ENCODE assay signal across 9 cellular contexts in genomic region chr5:34854459-34855174, GRCh38. TPM values are rescaled to one million over a fixed set of nuclear protein-coding genes. Genes with fewer than 3 reads are reported as not detected.
DNase-seq lines count a peak whose midpoint lies in the region; ATAC-seq and TF ChIP-seq lines count a peak whose summit lies in the region.
"Had no signal": no experiment of that assay in that cellular context is flagged by ENCODE, and none has a peak within 500 bp of the region (broad histone marks: within the 10 kb centered on the region; RNA-seq: fewer than 3 reads in every experiment).

No MANE protein-coding gene starts in this region.

- H4K12ac ChIP-seq in trophoblast cell (ENCODE audit: low read depth, low read length) = no peak overlapping the region

- no peaks in the 10 kb centered on the region for H4K20me1 ChIP-seq in Karpas-422 (ENCODE audit: insufficient read depth, low read depth, low read length)

- H3K79me2 ChIP-seq in trophoblast cell (ENCODE audit: control insufficient read depth, insufficient read depth, low read length, poor library complexity) (no peaks in the 10 kb centered on the region), Karpas-422 (ENCODE audit: low read length) (no peaks in the 10 kb centered on the region)

- no peaks in the 10 kb centered on the region for H3K4me1 Mint-ChIP-seq in activated naive CD4-positive, alpha-beta T cell treated with anti-CD3 and anti-CD28 coated beads, Interleukin-2, amount 10 ng/mL, durations not matched to agents 7 days and 5 days

- H3K4me3 Mint-ChIP-seq in activated naive CD4-positive, alpha-beta T cell treated with anti-CD3 and anti-CD28 coated beads, Interleukin-2, amount 10 ng/mL, durations not matched to agents 7 days and 5 days = no peak overlapping the region

- H3K4me3 ChIP-seq in trophoblast cell (ENCODE audit: low read depth, low read length) = no peak overlapping the region
- H3K4me3 ChIP-seq in right atrium auricular region = no peak overlapping the region
- H3K4me3 ChIP-seq in Karpas-422 (ENCODE audit: low read length) = no peak overlapping the region

- H3K27me3 Mint-ChIP-seq in activated naive CD4-positive, alpha-beta T cell treated with anti-CD3 and anti-CD28 coated beads, Interleukin-2, amount 10 ng/mL, durations not matched to agents 7 days and 5 days = peaks cover 7% of the 10 kb centered on the region

- H3K4me1 ChIP-seq in trophoblast cell (ENCODE audit: control insufficient read depth in 1 of 2, insufficient read depth in 2 of 2, low read length in 2 of 2) (no peaks in the 10 kb centered on the region), right atrium auricular region (no peaks in the 10 kb centered on the region), Karpas-422 (ENCODE audit: low read length) (no peaks in the 10 kb centered on the region)

- DNase-seq in NCI-H1417 (lab: John Stamatoyannopoulos, UW) (peak; percentile 72 to 94 (median 80)), glomerular visceral epithelial cell (ENCODE audit: extremely low spot score) (peak; percentile 58), trophoblast cell (no peak), right atrium auricular region (ENCODE audit: low spot score) (no peak), Karpas-422 (no peak)
- DNase-seq in activated naive CD4-positive, alpha-beta T cell treated with anti-CD3 and anti-CD28 coated beads, Interleukin-2, amount 10 ng/mL, durations not matched to agents 7 days and 5 days = no peak

- no peak overlapping the region for H3K18ac ChIP-seq in trophoblast cell (ENCODE audit: low read length)

- no peak overlapping the region for H2BK5ac ChIP-seq in trophoblast cell (ENCODE audit: low read depth, low read length, poor library complexity)

- no peaks in the 10 kb centered on the region for H3K79me1 ChIP-seq in trophoblast cell (ENCODE audit: low read length)

- H4K8ac ChIP-seq in trophoblast cell (ENCODE audit: low read depth, low read length) = no peak overlapping the region

- H3K27me3 ChIP-seq in trophoblast cell (ENCODE audit: insufficient read depth, low read length) = no peaks in the 10 kb centered on the region
- H3K27me3 ChIP-seq in right atrium auricular region = no peaks in the 10 kb centered on the region
- no peaks in the 10 kb centered on the region for H3K27me3 ChIP-seq in Karpas-422 (ENCODE audit: low read length)

- H3K36me3 ChIP-seq in trophoblast cell (ENCODE audit: control insufficient read depth in 1 of 2, insufficient read depth in 2 of 2, low read length in 2 of 2) (no peaks in the 10 kb centered on the region), right atrium auricular region (no peaks in the 10 kb centered on the region), Karpas-422 (ENCODE audit: insufficient read depth, low read length) (no peaks in the 10 kb centered on the region)

- no peak overlapping the region for H2BK12ac ChIP-seq in trophoblast cell (ENCODE audit: low read length)

- no peak overlapping the region for H2AK5ac ChIP-seq in trophoblast cell (ENCODE audit: low read length)

- H3K9me2 ChIP-seq in Karpas-422 (replicated peaks; ENCODE audit: insufficient read depth, low read length) = no peaks in the 10 kb centered on the region

- ATAC-seq in GM18517 (IDR thresholded peaks at IDR 0.05; ENCODE audit: unreplicated experiment) (peak; percentile 97), HG02642 (IDR thresholded peaks at IDR 0.05; ENCODE audit: poor library complexity, unreplicated experiment) (peak; percentile 97)

- H2BK120ac ChIP-seq in trophoblast cell (ENCODE audit: insufficient read depth, low read length, poor library complexity) = no peak overlapping the region

- CTCF ChIA-PET in activated naive CD4-positive, alpha-beta T cell treated with anti-CD3 and anti-CD28 coated beads, Interleukin-2, amount 10 ng/mL, durations not matched to agents 7 days and 5 days (lab: Charles Lee) = no interaction called here

- H3K36me3 Mint-ChIP-seq in activated naive CD4-positive, alpha-beta T cell treated with anti-CD3 and anti-CD28 coated beads, Interleukin-2, amount 10 ng/mL, durations not matched to agents 7 days and 5 days = no peaks in the 10 kb centered on the region

- no peaks in the 10 kb centered on the region for H3K9me3 Mint-ChIP-seq in activated naive CD4-positive, alpha-beta T cell treated with anti-CD3 and anti-CD28 coated beads, Interleukin-2, amount 10 ng/mL, durations not matched to agents 7 days and 5 days

- TF ChIP-seq CTCF in right atrium auricular region (IDR thresholded peaks at IDR 0.05) = no peak

- H3K4me2 ChIP-seq in trophoblast cell (ENCODE audit: low read length) (no peak overlapping the region), Karpas-422 (ENCODE audit: low read depth, low read length, poor library complexity, severe bottlenecking) (no peak overlapping the region)

- H2AFZ ChIP-seq in trophoblast cell (ENCODE audit: insufficient read depth, low read length, poor library complexity) (no peak overlapping the region), Karpas-422 (ENCODE audit: low read length) (no peak overlapping the region)

- no peak overlapping the region for H3K27ac Mint-ChIP-seq in activated naive CD4-positive, alpha-beta T cell treated with anti-CD3 and anti-CD28 coated beads, Interleukin-2, amount 10 ng/mL, durations not matched to agents 7 days and 5 days

- no peak overlapping the region for H4K91ac ChIP-seq in trophoblast cell (ENCODE audit: low read depth, low read length)

- H3K27ac ChIP-seq in trophoblast cell (ENCODE audit: low read depth, low read length) (no peak overlapping the region), right atrium auricular region (no peak overlapping the region), Karpas-422 (ENCODE audit: low read length) (no peak overlapping the region)

- no peaks in the 10 kb centered on the region for H3K9me3 ChIP-seq in trophoblast cell (ENCODE audit: insufficient read depth, low read depth, low read length)
- H3K9me3 ChIP-seq in right atrium auricular region = no peaks in the 10 kb centered on the region
- no peaks in the 10 kb centered on the region for H3K9me3 ChIP-seq in Karpas-422 (ENCODE audit: low read length)

- no peak overlapping the region for H3K9ac ChIP-seq in trophoblast cell (ENCODE audit: low read length)
- no peak overlapping the region for H3K9ac ChIP-seq in Karpas-422 (ENCODE audit: low read length)

- no peak overlapping the region for H3K4ac ChIP-seq in trophoblast cell (ENCODE audit: low read depth, low read length)

- WGBS in trophoblast cell (ENCODE audit: extremely low coverage, insufficient coverage, insufficient read length) = no CpG with 5 or more reads among the region's 4 CpGs

- no peak overlapping the region for H3K14ac ChIP-seq in trophoblast cell (ENCODE audit: low read length)

- no peak overlapping the region for H3K23ac ChIP-seq in trophoblast cell (ENCODE audit: low read length)

RNA-seq across cellular contexts. Expression of gene TTC23L, which starts 15.7 kb away (rescaled TPM):
- polyA plus RNA-seq in trophoblast cell (2013) = 0.39 and 0.51 TPM in 2 replicates
- under 1 TPM in 1 of 2 donors, not detected in 1; 0.28 TPM for total RNA-seq in right atrium auricular region
- not detected in 2 replicates for total RNA-seq in Karpas-422 (2014; rRNA removed; shearing (Covaris generic); ENCODE audit: low replicate concordance)
- total RNA-seq: myocyte had no signal

Comparison
In these comparisons a context has a peak if more than half of its experiments do, and no peak if none do; other contexts are left out.
1. DNase-seq: peak in NCI-H1417 (3 of 3) and glomerular visceral epithelial cell (single experiment); none in trophoblast cell (0 of 2), activated naive CD4-positive, alpha-beta T cell treated with anti-CD3 and anti-CD28 coated beads, Interleukin-2, amount 10 ng/mL, durations not matched to agents 7 days and 5 days (single experiment), right atrium auricular region (single experiment) and Karpas-422 (single experiment).